Comparison of ENCODE assay signal across 8 cellular contexts in the genomic region with DNA sequence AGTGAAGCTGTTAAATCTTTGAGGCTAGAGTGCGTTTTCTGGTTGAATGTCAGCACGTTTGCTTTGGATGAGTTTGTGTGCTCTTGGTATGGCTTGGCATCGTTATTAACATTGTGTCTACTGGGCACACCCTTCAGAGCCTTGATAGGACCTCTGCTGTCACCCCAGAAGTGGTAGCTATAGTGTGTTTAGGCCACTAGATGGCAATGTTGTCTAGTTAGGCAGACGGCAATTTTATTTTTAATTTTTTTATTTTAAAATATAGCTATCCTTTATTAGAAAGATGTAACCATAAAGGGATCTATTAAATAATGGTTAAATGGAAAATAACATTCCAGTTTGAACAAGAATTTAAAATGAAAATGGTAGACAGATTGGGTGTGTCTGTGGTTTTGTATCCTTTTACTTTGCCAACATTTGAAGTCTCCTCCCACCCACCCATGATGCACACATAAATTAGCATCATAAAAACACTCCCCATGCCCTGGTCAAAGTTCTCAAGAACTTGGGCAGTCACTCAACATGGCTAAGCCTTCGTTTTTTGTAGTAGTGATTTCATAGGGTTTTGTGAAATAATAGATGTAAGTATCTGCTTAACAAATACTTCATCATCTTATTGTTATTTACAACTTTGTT.
DNase-seq lines count a peak whose midpoint lies in the region; ATAC-seq and TF ChIP-seq lines count a peak whose summit lies in the region.

No MANE protein-coding gene starts in this region.

- H3K4me3 ChIP-seq in heart left ventricle (no peak overlapping the region), GM23338 (no peak overlapping the region), LNCaP clone FGC (ENCODE audit: low read depth, low read length) (no peak overlapping the region), mononuclear cell (ENCODE audit: low read length) (peak overlapping the region; percentile 2)

- no peaks in the 10 kb centered on the region for H3K9me2 ChIP-seq in GM23338 (ENCODE audit: insufficient read depth)

- intact Hi-C loops in heart left ventricle (cut with DNase I), result loop anchor here (1.0 to 10.0 kb wide), 9 partner anchors 136 to 518 kb away; no protein-coding TSS in a partner anchor
- intact Hi-C loops in left ventricle myocardium superior (cut with micrococcal nuclease), result loop anchor here (10.0 kb wide), 1 partner anchor 516 kb away; no protein-coding TSS in a partner anchor
- intact Hi-C loops in activated CD4-positive, alpha-beta memory T cell treated with anti-CD3 and anti-CD28 coated beads for 36 hours (cut with micrococcal nuclease), result loop anchor here (2.0 to 5.0 kb wide), 3 partner anchors 194 to 518 kb away; no protein-coding TSS in a partner anchor

- WGBS in heart left ventricle, 4 donors, result 15 to 22% (median 18%) methylated on average over 5 of the region's 5 CpGs

- H3K4me2 ChIP-seq in GM23338, result no peak overlapping the region

- H3K4me1 ChIP-seq in heart left ventricle (no peaks in the 10 kb centered on the region), GM23338 (ENCODE audit: insufficient read depth) (peaks cover 19% of the 10 kb centered on the region), mononuclear cell (ENCODE audit: insufficient read depth, low read length) (no peaks in the 10 kb centered on the region)

- H3F3A ChIP-seq in GM23338 (replicated peaks; ENCODE audit: low read depth), result no peaks in the 10 kb centered on the region

- peaks cover 31% of the 10 kb centered on the region; the same call in 2 of the 3 replicates for H3K9me3 Mint-ChIP-seq in GM23338
- H3K9me3 Mint-ChIP-seq in activated CD4-positive, alpha-beta memory T cell treated with anti-CD3 and anti-CD28 coated beads for 36 hours, result no peaks in the 10 kb centered on the region

- ATAC-seq in heart left ventricle, result peak in 1 of 4 donors; percentile 63
- ATAC-seq in left ventricle myocardium superior, result no peak
- ATAC-seq in GM23338, result peak; percentile 87

- H2AFZ ChIP-seq in GM23338, result no peak overlapping the region

- H3K27ac Mint-ChIP-seq in GM23338, result no peak overlapping the region
- no peak overlapping the region for H3K27ac Mint-ChIP-seq in activated CD4-positive, alpha-beta memory T cell treated with anti-CD3 and anti-CD28 coated beads for 36 hours

- H3K9me3 ChIP-seq in heart left ventricle, result peaks cover 0 to 5% (median 0%) of the 10 kb centered on the region in 12 donors
- no peaks in the 10 kb centered on the region for H3K9me3 ChIP-seq in mononuclear cell (ENCODE audit: low read depth, low read length)

- H3K36me3 ChIP-seq in heart left ventricle (no peaks in the 10 kb centered on the region), GM23338 (ENCODE audit: insufficient read depth) (no peaks in the 10 kb centered on the region)

- CTCF ChIA-PET in activated CD4-positive, alpha-beta memory T cell treated with anti-CD3 and anti-CD28 coated beads for 36 hours (lab: Charles Lee), result interaction anchor here (0.6 to 3.3 kb wide), 11 partner anchors 8 to 522 kb away, joined by 3 to 41 read pairs (median 4); no protein-coding TSS in a partner anchor

- TF ChIP-seq CTCF in heart left ventricle (IDR thresholded peaks at IDR 0.05) (peak; percentile 57 to 86 (median 72)), GM23338 (conservative IDR thresholded peaks at IDR 0.05; ENCODE audit: low read depth in 2 of 2) (peak; percentile 71 to 80), LNCaP clone FGC (IDR thresholded peaks at IDR 0.05; ENCODE audit: control insufficient read depth, extremely low read depth, insufficient read depth) (peak; percentile 68)

- H3K4me3 Mint-ChIP-seq in GM23338, result no peak overlapping the region
- no peak overlapping the region for H3K4me3 Mint-ChIP-seq in activated CD4-positive, alpha-beta memory T cell treated with anti-CD3 and anti-CD28 coated beads for 36 hours

- H3K27me3 Mint-ChIP-seq in GM23338 (ENCODE audit: insufficient read depth, low read depth, poor library complexity), result no peaks in the 10 kb centered on the region
- H3K27me3 Mint-ChIP-seq in activated CD4-positive, alpha-beta memory T cell treated with anti-CD3 and anti-CD28 coated beads for 36 hours, result no peaks in the 10 kb centered on the region

- peaks cover 28% of the 10 kb centered on the region for H3K36me3 Mint-ChIP-seq in GM23338 (ENCODE audit: low read depth)
- no peaks in the 10 kb centered on the region for H3K36me3 Mint-ChIP-seq in activated CD4-positive, alpha-beta memory T cell treated with anti-CD3 and anti-CD28 coated beads for 36 hours

- H3K27ac ChIP-seq in heart left ventricle, result no peak overlapping the region
- H3K27ac ChIP-seq in GM23338 (ENCODE audit: low read depth), result no peak overlapping the region

- no peaks in the 10 kb centered on the region for H4K20me1 ChIP-seq in GM23338 (replicated peaks; ENCODE audit: insufficient read depth)

- H3K4me1 Mint-ChIP-seq in GM23338, result peaks cover 23% of the 10 kb centered on the region
- H3K4me1 Mint-ChIP-seq in activated CD4-positive, alpha-beta memory T cell treated with anti-CD3 and anti-CD28 coated beads for 36 hours (ENCODE audit: low read depth), result no peaks in the 10 kb centered on the region

- POLR2A ChIA-PET in activated CD4-positive, alpha-beta memory T cell treated with anti-CD3 and anti-CD28 coated beads for 36 hours (lab: Charles Lee), result no interaction called here

- in situ Hi-C loops in T47D (cut with HindIII; ENCODE audit: low pct_unique_long_range_greater_than_20kb, low sequenced_read_pairs), result no loop called here

- no peaks in the 10 kb centered on the region for H3K79me2 ChIP-seq in GM23338 (replicated peaks; ENCODE audit: insufficient read depth)

- DNase-seq in heart left ventricle (no peak), left ventricle myocardium superior (no peak), GM23338 (ENCODE audit: low spot score) (peak; percentile 61), LNCaP clone FGC (ENCODE audit: low read depth) (no peak), T47D (ENCODE audit: low read depth in 1 of 2, low spot score in 1 of 2) (peak; percentile 18 to 48), glomerular visceral epithelial cell (ENCODE audit: extremely low spot score) (no peak)
- no peak for DNase-seq in activated CD4-positive, alpha-beta memory T cell treated with anti-CD3 and anti-CD28 coated beads for 36 hours

- TF ChIP-seq POLR2A in heart left ventricle (IDR thresholded peaks at IDR 0.05), result no peak

- H3K27me3 ChIP-seq in heart left ventricle, result no peaks in the 10 kb centered on the region
- no peaks in the 10 kb centered on the region for H3K27me3 ChIP-seq in GM23338 (ENCODE audit: insufficient read depth)
- no peaks in the 10 kb centered on the region for H3K27me3 ChIP-seq in mononuclear cell (ENCODE audit: insufficient read depth, low read length)

TF ChIP-seq in GM23338, 12 proteins besides CTCF, POLR2A, EP300 and RAD21:
- no peak for TF ChIP-seq POLR2AphosphoS5 (IDR thresholded peaks at IDR 0.05; ENCODE audit: low read depth)
- peak; percentile 94 for TF ChIP-seq ZNF462 (CRISPR knock-in tag; IDR thresholded peaks at IDR 0.05)

Comparison
In these comparisons a context has a peak if more than half of its experiments do, and no peak if none do; other contexts are left out.
1. DNase-seq: peak in GM23338 (single experiment) and T47D (2 of 2); none in heart left ventricle (0 of 5), left ventricle myocardium superior (single experiment), LNCaP clone FGC (single experiment), activated CD4-positive, alpha-beta memory T cell treated with anti-CD3 and anti-CD28 coated beads for 36 hours (single experiment) and glomerular visceral epithelial cell (single experiment).
2. Peak in every context shown above with its lines, with median percentiles within 50 percentile points of each other: CTCF ChIP-seq.